1 cellular context compared by ENCODE assay signal in the genomic region with DNA sequence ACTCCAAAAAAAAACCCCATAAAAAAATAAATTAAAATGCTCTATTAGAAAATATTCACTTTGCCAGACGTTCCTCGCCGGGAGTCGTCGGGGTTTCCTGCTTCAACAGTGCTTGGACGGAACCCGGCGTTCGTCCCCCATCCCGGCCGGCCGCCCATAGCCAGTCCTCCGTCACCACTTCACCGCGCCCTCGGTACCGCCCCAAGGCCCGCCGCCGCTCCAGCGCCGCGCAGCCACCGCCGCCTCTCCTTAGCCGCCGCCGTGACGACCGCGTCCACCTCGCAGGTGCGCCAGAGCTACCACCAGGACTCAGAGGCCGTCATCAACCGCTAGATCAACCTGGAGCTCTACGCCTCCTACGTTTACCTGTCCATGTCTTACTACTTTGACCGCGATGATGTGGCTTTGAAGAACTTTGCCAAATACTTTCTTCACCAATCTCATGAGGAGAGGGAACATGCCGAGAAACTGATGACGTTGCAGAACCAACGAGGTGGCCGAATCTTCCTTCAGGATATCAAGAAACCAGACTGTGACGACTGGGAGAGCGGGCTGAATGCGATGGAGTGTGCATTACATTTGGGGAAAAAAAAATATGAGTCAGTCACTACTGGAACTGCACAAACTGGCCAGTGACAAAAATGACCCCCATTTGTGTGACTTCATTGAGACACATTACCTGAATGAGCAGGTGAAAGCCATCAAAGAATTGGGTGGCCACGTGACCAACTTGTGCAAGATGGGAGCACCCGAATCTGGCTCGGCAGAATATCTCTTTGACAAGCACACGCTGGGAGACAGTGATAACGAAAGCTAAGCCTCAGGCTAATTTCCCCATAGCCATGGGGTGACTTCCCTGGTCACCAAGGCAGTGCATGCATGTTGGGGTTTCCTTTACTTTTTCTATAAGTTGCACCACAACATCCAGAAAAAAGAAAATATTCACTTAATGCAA. TPM values are rescaled to one million over a fixed set of nuclear protein-coding genes. Genes with fewer than 3 reads are reported as not detected.
"Had no signal": no experiment of that assay in that cellular context is flagged by ENCODE, and none has a peak within 500 bp of the region (broad histone marks: within the 10 kb centered on the region; RNA-seq: fewer than 3 reads in every experiment).

No MANE protein-coding gene starts in this region.

RNA-seq across cellular contexts. Expression of a gene that starts 41.2 kb away (rescaled TPM):
- total RNA-seq: HT-29 had no signal
